Comparison of ENCODE assay signal across 32 cellular contexts in the genomic region with DNA sequence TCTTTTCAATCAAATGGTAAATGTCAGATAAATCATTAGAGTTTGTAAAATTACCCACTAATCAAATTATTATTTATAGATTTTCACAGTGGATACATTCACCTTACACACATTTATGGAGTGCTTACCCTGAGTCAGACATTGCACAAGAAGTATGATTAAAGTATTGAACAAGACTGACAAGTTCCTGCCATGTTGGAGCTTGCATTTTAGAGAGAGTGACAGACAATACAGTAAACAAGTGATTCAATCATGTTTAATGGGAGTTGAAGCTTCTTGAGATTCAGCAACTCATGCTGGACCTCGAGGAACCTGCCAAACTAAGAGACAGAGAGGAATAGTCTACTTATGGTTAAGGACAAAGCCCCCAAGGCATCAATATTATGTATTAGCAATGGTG.
"Had no signal": no experiment of that assay in that cellular context is flagged by ENCODE, and none has a peak within 500 bp of the region (broad histone marks: within the 10 kb centered on the region; RNA-seq: fewer than 3 reads in every experiment).

No MANE protein-coding gene starts in this region.

- DNase-seq: activated CD4-positive, alpha-beta memory T cell treated with anti-CD3 and anti-CD28 coated beads, Interleukin-2, amount 10 ng/mL, durations not matched to agents 7 days and 5 days; activated CD4-positive, alpha-beta T cell treated with anti-CD3 and anti-CD28 coated beads for 1 hour; activated CD4-positive, alpha-beta T cell treated with anti-CD3 and anti-CD28 coated beads for 4 hours; activated CD4-positive, alpha-beta T cell treated with anti-CD3 and anti-CD28 coated beads, Interleukin-2, amount 10 ng/mL, durations not matched to agents 7 days and 5 days; activated CD4-positive, alpha-beta T cell treated with anti-CD3 and anti-CD28 coated beads, Interleukin-2, amount 50 U/mL, for 4 hours; activated CD8-positive, alpha-beta memory T cell treated with anti-CD3 and anti-CD28 coated beads, Interleukin-2, amount 50 U/mL, for 48 hours; activated gamma-delta T cell; activated naive CD4-positive, alpha-beta T cell; activated naive CD4-positive, alpha-beta T cell treated with anti-CD3 and anti-CD28 coated beads, Interleukin-2, amount 10 ng/mL, durations not matched to agents 7 days and 5 days; activated naive CD8-positive, alpha-beta T cell treated with anti-CD3 and anti-CD28 coated beads, Interleukin-2, amount 10 ng/mL, durations not matched to agents 7 days and 5 days; activated T-cell treated with anti-CD3 and anti-CD28 coated beads for 4 hours; activated T-cell treated with anti-CD3 and anti-CD28 coated beads, Interleukin-2, amount 50 U/mL, for 24 hours; activated T-cell treated with anti-CD3 and anti-CD28 coated beads, Interleukin-2, amount 50 U/mL, for 72 hours; amniotic stem cell; anterior cingulate cortex; brain microvascular endothelial cell; central memory CD4-positive, alpha-beta T cell; cerebellar nuclear complex; colonic mucosa; effector CD8-positive, alpha-beta T cell; foreskin fibroblast; gastrocnemius medialis; glutamatergic neuron; heart left ventricle; SW 1271; T-cell; T1000 had no signal

- H3K36me3 ChIP-seq: brain microvascular endothelial cell, cardiac muscle cell, colonic mucosa, gastrocnemius medialis, heart left ventricle had no signal

- H3K4me1 ChIP-seq: colonic mucosa, gastrocnemius medialis, heart left ventricle had no signal

- H3K4me3 ChIP-seq: cardiac muscle cell, colonic mucosa, gastrocnemius medialis, heart left ventricle, hepatocyte had no signal

- FAIRE-seq: astrocyte, endothelial cell of umbilical vein had no signal

- H3K9me3 ChIP-seq: colonic mucosa, gastrocnemius medialis, heart left ventricle had no signal

- H3K27me3 ChIP-seq: brain microvascular endothelial cell, cardiac muscle cell, colonic mucosa, gastrocnemius medialis, heart left ventricle, hepatocyte had no signal

- H3K27ac ChIP-seq: brain microvascular endothelial cell, cardiac muscle cell, colonic mucosa, gastrocnemius medialis, heart left ventricle, hepatocyte had no signal

- ATAC-seq: activated naive CD4-positive, alpha-beta T cell treated with anti-CD3 and anti-CD28 coated beads, Interleukin-2, amount 50 U/mL, for 72 hours; activated T-cell treated with anti-CD3 and anti-CD28 coated beads, Interleukin-2, amount 50 U/mL, for 72 hours; gastrocnemius medialis; heart left ventricle; T-cell had no signal
